ENCODE assay signal across 40 cellular contexts in the genomic region with DNA sequence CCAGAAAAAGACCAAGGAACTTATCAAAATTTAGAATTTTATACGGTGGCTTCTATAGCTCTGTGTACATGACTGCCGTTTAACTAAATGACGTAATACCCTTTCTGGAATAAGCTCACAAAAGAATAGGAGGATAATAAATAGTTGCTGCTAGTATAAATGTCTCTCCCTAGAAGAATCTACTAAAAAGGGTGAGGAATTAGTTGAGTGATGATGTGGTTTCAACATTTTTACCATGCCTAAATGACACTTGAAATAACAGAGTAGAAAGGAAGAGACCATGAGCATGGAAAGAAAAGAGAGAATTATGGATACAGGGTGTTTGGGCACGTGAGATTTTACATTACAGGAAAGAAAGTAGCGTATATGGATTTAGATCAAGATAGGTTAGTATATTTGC.
"Had no signal": no experiment of that assay in that cellular context is flagged by ENCODE, and none has a peak within 500 bp of the region (broad histone marks: within the 10 kb centered on the region; RNA-seq: fewer than 3 reads in every experiment).

No MANE protein-coding gene starts in this region.

- H3K9me3 Mint-ChIP-seq: activated naive CD4-positive, alpha-beta T cell treated with anti-CD3 and anti-CD28 coated beads for 36 hours; activated naive CD4-positive, alpha-beta T cell treated with anti-CD3 and anti-CD28 coated beads, Interleukin-2, amount 10 ng/mL, durations not matched to agents 7 days and 5 days; activated naive CD4-positive, alpha-beta T cell treated with anti-CD3 and anti-CD28 coated beads, Interleukin-2, amount 50 U/mL, for 24 hours; activated naive CD4-positive, alpha-beta T cell treated with anti-CD3 and anti-CD28 coated beads, Interleukin-2, amount 50 U/mL, for 72 hours; activated naive CD8-positive, alpha-beta T cell treated with anti-CD3 and anti-CD28 coated beads, Interleukin-2, amount 10 ng/mL, durations not matched to agents 7 days and 5 days; activated naive CD8-positive, alpha-beta T cell treated with anti-CD3 and anti-CD28 coated beads, Interleukin-2, amount 50 U/mL, for 24 hours; activated T-cell treated with anti-CD3 and anti-CD28 coated beads, Interleukin-2, amount 50 U/mL, for 24 hours; activated T-helper 1 cell treated with anti-CD3 and anti-CD28 coated beads, Interleukin-12 subunit alpha, Interleukin-12 subunit beta, Interleukin-2, Interleukin-4 antibody, amounts not matched to agents 30 ng/mL and 10 ng/mL and 1 ng/mL, durations not matched to agents 14 hours and 24 hours and 36 hours; activated T-helper 17 cell treated with anti-CD3 and anti-CD28 coated beads, Interleukin-2, amount 50 U/mL, for 72 hours; central memory CD8-positive, alpha-beta T cell had no signal

- FAIRE-seq: bronchial epithelial cell had no signal

- H3K4me1 Mint-ChIP-seq: activated naive CD4-positive, alpha-beta T cell treated with anti-CD3 and anti-CD28 coated beads, Interleukin-2, amount 10 ng/mL, durations not matched to agents 7 days and 5 days; activated naive CD4-positive, alpha-beta T cell treated with anti-CD3 and anti-CD28 coated beads, Interleukin-2, amount 50 U/mL, for 24 hours; activated naive CD8-positive, alpha-beta T cell treated with anti-CD3 and anti-CD28 coated beads for 36 hours; activated naive CD8-positive, alpha-beta T cell treated with anti-CD3 and anti-CD28 coated beads, Interleukin-2, amount 10 ng/mL, durations not matched to agents 7 days and 5 days; activated naive CD8-positive, alpha-beta T cell treated with anti-CD3 and anti-CD28 coated beads, Interleukin-2, amount 50 U/mL, for 24 hours; activated T-helper 17 cell treated with anti-CD3 and anti-CD28 coated beads, Interleukin-2, amount 50 U/mL, for 72 hours; brain; central memory CD8-positive, alpha-beta T cell had no signal

- H3K36me3 Mint-ChIP-seq: activated naive CD4-positive, alpha-beta T cell treated with anti-CD3 and anti-CD28 coated beads, Interleukin-2, amount 10 ng/mL, durations not matched to agents 7 days and 5 days; activated naive CD4-positive, alpha-beta T cell treated with anti-CD3 and anti-CD28 coated beads, Interleukin-2, amount 50 U/mL, for 24 hours; activated naive CD4-positive, alpha-beta T cell treated with anti-CD3 and anti-CD28 coated beads, Interleukin-2, amount 50 U/mL, for 72 hours; activated naive CD8-positive, alpha-beta T cell treated with anti-CD3 and anti-CD28 coated beads for 36 hours; activated naive CD8-positive, alpha-beta T cell treated with anti-CD3 and anti-CD28 coated beads, Interleukin-2, amount 10 ng/mL, durations not matched to agents 7 days and 5 days; brain had no signal

- DNase-seq: activated effector memory CD4-positive, alpha-beta T cell treated with anti-CD3 and anti-CD28 coated beads, Interleukin-2, amount 50 U/mL, for 16 hours; activated effector memory CD4-positive, alpha-beta T cell treated with Interleukin-2 at 50 U/mL for 16 hours; activated gamma-delta T cell; activated gamma-delta T cell treated with Interleukin-2 at 50 U/mL for 16 hours; activated naive CD4-positive, alpha-beta T cell; activated naive CD4-positive, alpha-beta T cell treated with anti-CD3 and anti-CD28 coated beads for 36 hours; activated naive CD4-positive, alpha-beta T cell treated with anti-CD3 and anti-CD28 coated beads, Interleukin-2, amount 10 ng/mL, durations not matched to agents 7 days and 5 days; activated naive CD4-positive, alpha-beta T cell treated with anti-CD3 and anti-CD28 coated beads, Interleukin-2, amount 50 U/mL, for 16 hours; activated naive CD4-positive, alpha-beta T cell treated with Interleukin-2 at 50 U/mL for 16 hours; activated naive CD8-positive, alpha-beta T cell treated with anti-CD3 and anti-CD28 coated beads for 36 hours; activated naive CD8-positive, alpha-beta T cell treated with anti-CD3 and anti-CD28 coated beads, Interleukin-2, amount 10 ng/mL, durations not matched to agents 7 days and 5 days; activated naive CD8-positive, alpha-beta T cell treated with anti-CD3 and anti-CD28 coated beads, Interleukin-2, amount 50 U/mL, for 24 hours; activated T-cell treated with anti-CD3 and anti-CD28 coated beads for 4 hours; activated T-cell treated with anti-CD3 and anti-CD28 coated beads, Interleukin-2, amount 50 U/mL, for 1 hour; activated T-cell treated with anti-CD3 and anti-CD28 coated beads, Interleukin-2, amount 50 U/mL, for 24 hours; activated T-cell treated with anti-CD3 and anti-CD28 coated beads, Interleukin-2, amount 50 U/mL, for 4 hours; activated T-cell treated with anti-CD3 and anti-CD28 coated beads, Interleukin-2, amount 50 U/mL, for 48 hours; activated T-cell treated with anti-CD3 and anti-CD28 coated beads, Interleukin-2, amount 50 U/mL, for 72 hours; adrenal gland; amniotic stem cell; amygdala; anterior cingulate cortex; aorta; body of pancreas; brain microvascular endothelial cell; caudate nucleus; central memory CD4-positive, alpha-beta T cell; cerebellar nuclear complex had no signal

- ATAC-seq: activated naive CD4-positive, alpha-beta T cell treated with anti-CD3 and anti-CD28 coated beads, Interleukin-2, amount 50 U/mL, for 72 hours; activated naive CD8-positive, alpha-beta T cell treated with anti-CD3 and anti-CD28 coated beads, Interleukin-2, amount 50 U/mL, for 24 hours; activated T-cell treated with anti-CD3 and anti-CD28 coated beads, Interleukin-2, amount 50 U/mL, for 4 hours; activated T-cell treated with anti-CD3 and anti-CD28 coated beads, Interleukin-2, amount 50 U/mL, for 72 hours; activated T-helper 17 cell treated with anti-CD3 and anti-CD28 coated beads, Interleukin-2, amount 50 U/mL, for 72 hours; body of pancreas had no signal

- H3K4me1 ChIP-seq: adrenal gland, ascending aorta, body of pancreas, breast epithelium had no signal

- H3K27ac ChIP-seq: adrenal gland, ascending aorta, body of pancreas, brain microvascular endothelial cell, breast epithelium, cardiac muscle cell had no signal

- H3K27me3 ChIP-seq: adrenal gland, ascending aorta, body of pancreas, brain microvascular endothelial cell, breast epithelium, cardiac muscle cell had no signal

- H3K27me3 Mint-ChIP-seq: activated naive CD4-positive, alpha-beta T cell treated with anti-CD3 and anti-CD28 coated beads, Interleukin-2, amount 50 U/mL, for 24 hours; activated naive CD8-positive, alpha-beta T cell; activated naive CD8-positive, alpha-beta T cell treated with anti-CD3 and anti-CD28 coated beads for 36 hours; activated naive CD8-positive, alpha-beta T cell treated with anti-CD3 and anti-CD28 coated beads, Interleukin-2, amount 50 U/mL, for 24 hours; activated T-cell treated with anti-CD3 and anti-CD28 coated beads, Interleukin-2, amount 50 U/mL, for 24 hours; activated T-helper 17 cell treated with anti-CD3 and anti-CD28 coated beads, Interleukin-2, amount 50 U/mL, for 72 hours; brain; central memory CD8-positive, alpha-beta T cell had no signal

- H3K4me3 Mint-ChIP-seq: activated naive CD4-positive, alpha-beta T cell treated with anti-CD3 and anti-CD28 coated beads for 36 hours; activated naive CD4-positive, alpha-beta T cell treated with anti-CD3 and anti-CD28 coated beads, Interleukin-2, amount 10 ng/mL, durations not matched to agents 7 days and 5 days; activated naive CD4-positive, alpha-beta T cell treated with anti-CD3 and anti-CD28 coated beads, Interleukin-2, amount 50 U/mL, for 24 hours; activated naive CD8-positive, alpha-beta T cell; activated naive CD8-positive, alpha-beta T cell treated with anti-CD3 and anti-CD28 coated beads for 36 hours; activated naive CD8-positive, alpha-beta T cell treated with anti-CD3 and anti-CD28 coated beads, Interleukin-2, amount 10 ng/mL, durations not matched to agents 7 days and 5 days; activated naive CD8-positive, alpha-beta T cell treated with anti-CD3 and anti-CD28 coated beads, Interleukin-2, amount 50 U/mL, for 24 hours; activated T-cell treated with anti-CD3 and anti-CD28 coated beads, Interleukin-2, amount 50 U/mL, for 24 hours; activated T-cell treated with anti-CD3 and anti-CD28 coated beads, Interleukin-2, amount 50 U/mL, for 4 hours; activated T-cell treated with anti-CD3 and anti-CD28 coated beads, Interleukin-2, amount 50 U/mL, for 72 hours; activated T-helper 1 cell treated with anti-CD3 and anti-CD28 coated beads, Interleukin-12 subunit alpha, Interleukin-12 subunit beta, Interleukin-2, Interleukin-4 antibody, amounts not matched to agents 30 ng/mL and 10 ng/mL and 1 ng/mL, durations not matched to agents 14 hours and 24 hours and 36 hours; activated T-helper 17 cell treated with anti-CD3 and anti-CD28 coated beads, Interleukin-2, amount 50 U/mL, for 72 hours; brain; central memory CD8-positive, alpha-beta T cell had no signal

- H3K36me3 ChIP-seq: adrenal gland, ascending aorta, brain microvascular endothelial cell, breast epithelium, cardiac muscle cell had no signal

- H3K4me3 ChIP-seq: adrenal gland, ascending aorta, body of pancreas, breast epithelium, cardiac muscle cell had no signal

- H3K9me3 ChIP-seq: adrenal gland, ascending aorta, body of pancreas, breast epithelium had no signal

- H3K27ac Mint-ChIP-seq: activated naive CD4-positive, alpha-beta T cell treated with anti-CD3 and anti-CD28 coated beads for 36 hours; activated naive CD4-positive, alpha-beta T cell treated with anti-CD3 and anti-CD28 coated beads, Interleukin-2, amount 10 ng/mL, durations not matched to agents 7 days and 5 days; activated naive CD4-positive, alpha-beta T cell treated with anti-CD3 and anti-CD28 coated beads, Interleukin-2, amount 50 U/mL, for 24 hours; activated naive CD4-positive, alpha-beta T cell treated with anti-CD3 and anti-CD28 coated beads, Interleukin-2, amount 50 U/mL, for 72 hours; activated naive CD8-positive, alpha-beta T cell; activated naive CD8-positive, alpha-beta T cell treated with anti-CD3 and anti-CD28 coated beads for 36 hours; activated naive CD8-positive, alpha-beta T cell treated with anti-CD3 and anti-CD28 coated beads, Interleukin-2, amount 10 ng/mL, durations not matched to agents 7 days and 5 days; activated naive CD8-positive, alpha-beta T cell treated with anti-CD3 and anti-CD28 coated beads, Interleukin-2, amount 50 U/mL, for 24 hours; activated T-cell treated with anti-CD3 and anti-CD28 coated beads, Interleukin-2, amount 50 U/mL, for 24 hours; activated T-cell treated with anti-CD3 and anti-CD28 coated beads, Interleukin-2, amount 50 U/mL, for 72 hours; activated T-helper 1 cell treated with anti-CD3 and anti-CD28 coated beads, Interleukin-12 subunit alpha, Interleukin-12 subunit beta, Interleukin-2, Interleukin-4 antibody, amounts not matched to agents 30 ng/mL and 10 ng/mL and 1 ng/mL, durations not matched to agents 14 hours and 24 hours and 36 hours; activated T-helper 17 cell treated with anti-CD3 and anti-CD28 coated beads, Interleukin-2, amount 50 U/mL, for 72 hours; activated T-helper 2 cell treated with anti-CD3 and anti-CD28 coated beads, Interferon-gamma antibody, Interleukin-2, Interleukin-4, amounts not matched to agents 10 μg/mL and 5 μg/mL and 100 μg/mL, durations not matched to agents 14 hours and 24 hours and 36 hours; brain had no signal
